Comparison of ENCODE assay signal across 8 cellular contexts in genomic region chr12:53451661-53452158, GRCh38. TPM values are rescaled to one million over a fixed set of nuclear protein-coding genes. Genes with fewer than 3 reads are reported as not detected.
DNase-seq lines count a peak whose midpoint lies in the region; ATAC-seq and TF ChIP-seq lines count a peak whose summit lies in the region.

TSS of gene PCBP2 (plus strand) at chr12:53452102. CDS start at chr12:53454801, 2,699 bp downstream.

- POLR2A ChIA-PET in AG04450 (lab: Yijun Ruan, JAX): interaction anchor here (1.0 to 1.2 kb wide), 2 partner anchors 11 to 27 kb away, joined by 3 read pairs; partner anchors contain the start of gene PRR13

- CTCF ChIA-PET in AG04450 (lab: Charles Lee): interaction anchor here (0.7 to 2.1 kb wide), 6 partner anchors 25 to 231 kb away, joined by 3 to 20 read pairs (median 4); no protein-coding TSS in a partner anchor

- H3K4me3 ChIP-seq in AG04450 (ENCODE audit: low read depth, low read length) (peak within 1 kb of the TSS; percentile 90), WI38 (ENCODE audit: low read depth, low read length) (peak within 1 kb of the TSS; percentile 90), cardiac fibroblast (replicated peaks in 1 of 2; ENCODE audit: low read depth in 2 of 2, low read length in 2 of 2) (peak within 1 kb of the TSS; percentile 84 to 87), spleen (peak within 1 kb of the TSS; percentile 59 to 83 (median 69))

- H3K27ac ChIP-seq in AG04450 (ENCODE audit: low read depth, low read length): peak within 1 kb of the TSS; percentile 94
- peak within 1 kb of the TSS; percentile 84 to 97 (median 97) for H3K27ac ChIP-seq in spleen

- DNase-seq in AG04450 (ENCODE audit: low read depth, low spot score): peak; percentile 99
- peak; percentile 97 for DNase-seq in NCI-H2227 (lab: John Stamatoyannopoulos, UW; ENCODE audit: unreplicated experiment)
- peak; percentile 100 for DNase-seq in cardiac fibroblast (ENCODE audit: low read depth in 2 of 2)
- peak; percentile 96 for DNase-seq in iPS-NIHi7 (ENCODE audit: extremely low spot score)
- DNase-seq in spleen: peak; percentile 100

- H3K4me1 ChIP-seq in spleen: peaks cover 25 to 61% (median 36%) of the 10 kb centered on the region in 6 donors

- peak in 2 of 3 donors; percentile 47 to 64 for TF ChIP-seq POLR2A in spleen (IDR thresholded peaks at IDR 0.05)

- H3K27me3 ChIP-seq in AG04450 (ENCODE audit: control insufficient read depth, insufficient read depth, low read length) (no peaks in the 10 kb centered on the region), spleen (replicated peaks in 1 of 7) (no peaks in the 10 kb centered on the region)

- H3K9me3 ChIP-seq in AG04450 (ENCODE audit: control insufficient read depth, insufficient read depth, low read length) (no peaks in the 10 kb centered on the region; the same call in 1 of the 2 replicates), spleen (no peaks in the 10 kb centered on the region)

- WGBS in spleen, 5 donors: 0 to 1% (median 0%) methylated on average over 21 to 30 of the region's 32 CpGs

- intact Hi-C loops in spleen (cut with DNase I; ENCODE audit: low total_unique reads): loop anchor here (10.0 kb wide), 1 partner anchor 53 kb away; the partner anchor contains the start of genes NPFF and TARBP2

- H3K36me3 ChIP-seq in spleen: peaks cover 10 to 70% (median 45%) of the 10 kb centered on the region in 6 donors

- ATAC-seq in GM18870 (IDR thresholded peaks at IDR 0.05; ENCODE audit: unreplicated experiment) (peak; percentile 91), HG03139 (IDR thresholded peaks at IDR 0.05; ENCODE audit: unreplicated experiment) (peak; percentile 95)

- TF ChIP-seq CTCF in AG04450 (IDR thresholded peaks at IDR 0.05; ENCODE audit: low read depth, low read length) (peak; percentile 92), WI38 (IDR thresholded peaks at IDR 0.05; ENCODE audit: low read depth, low read length) (peak; percentile 85), cardiac fibroblast (IDR thresholded peaks at IDR 0.05; ENCODE audit: low read depth, low read length) (peak; percentile 88), spleen (IDR thresholded peaks at IDR 0.05 in 8 of 11, conservative IDR thresholded peaks at IDR 0.05 in 3 of 11) (peak; percentile 87 to 99 (median 95))

RNA-seq across cellular contexts. Expression of gene PCBP2, which starts in this region (rescaled TPM):
- polyA plus RNA-seq in AG04450 (2011; rRNA removed) (286 and 408 TPM in 2 replicates), spleen (100 to 1,000 TPM; 449 to 459 (median 459) TPM)
- 1,032 and 1,271 TPM in 2 replicates for polyA minus RNA-seq in AG04450 (2011; rRNA and poly(A)+ RNA removed)
- 100 to 1,000 TPM; 547 to 779 (median 652) TPM for total RNA-seq in spleen

Comparison
In these comparisons a context has a peak if more than half of its experiments do, and no peak if none do; other contexts are left out.
1. Peak in every context shown above with its lines: DNase-seq, ATAC-seq, H3K4me3 ChIP-seq and H3K27ac ChIP-seq.